1 cellular context compared by ENCODE assay signal in the genomic region with DNA sequence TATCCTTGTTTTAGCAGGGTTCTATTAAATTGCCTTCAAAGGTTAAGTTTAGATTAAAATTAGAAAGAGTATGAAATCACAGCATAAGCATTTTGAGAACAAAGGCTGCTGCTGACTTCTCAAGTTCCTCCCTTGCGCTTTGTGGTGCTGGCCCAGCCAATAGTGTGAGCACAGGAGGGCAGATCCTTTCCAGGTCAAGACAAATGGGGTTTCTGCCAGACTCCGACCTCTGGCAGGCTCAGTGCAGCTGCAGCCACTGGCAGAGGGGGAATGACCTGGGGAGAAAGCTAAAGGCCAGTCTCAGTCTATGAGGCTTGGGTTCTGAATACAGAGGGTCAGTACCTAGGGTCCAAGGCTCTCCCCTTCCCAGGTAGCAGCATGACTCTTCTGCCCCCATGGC.
TF ChIP-seq lines count a peak whose summit lies in the region.

No MANE protein-coding gene starts in this region.

TF ChIP-seq in GM23338, 12 proteins besides CTCF, POLR2A, EP300 and RAD21 (continued from another document):
- TF ChIP-seq, protein P1, sequence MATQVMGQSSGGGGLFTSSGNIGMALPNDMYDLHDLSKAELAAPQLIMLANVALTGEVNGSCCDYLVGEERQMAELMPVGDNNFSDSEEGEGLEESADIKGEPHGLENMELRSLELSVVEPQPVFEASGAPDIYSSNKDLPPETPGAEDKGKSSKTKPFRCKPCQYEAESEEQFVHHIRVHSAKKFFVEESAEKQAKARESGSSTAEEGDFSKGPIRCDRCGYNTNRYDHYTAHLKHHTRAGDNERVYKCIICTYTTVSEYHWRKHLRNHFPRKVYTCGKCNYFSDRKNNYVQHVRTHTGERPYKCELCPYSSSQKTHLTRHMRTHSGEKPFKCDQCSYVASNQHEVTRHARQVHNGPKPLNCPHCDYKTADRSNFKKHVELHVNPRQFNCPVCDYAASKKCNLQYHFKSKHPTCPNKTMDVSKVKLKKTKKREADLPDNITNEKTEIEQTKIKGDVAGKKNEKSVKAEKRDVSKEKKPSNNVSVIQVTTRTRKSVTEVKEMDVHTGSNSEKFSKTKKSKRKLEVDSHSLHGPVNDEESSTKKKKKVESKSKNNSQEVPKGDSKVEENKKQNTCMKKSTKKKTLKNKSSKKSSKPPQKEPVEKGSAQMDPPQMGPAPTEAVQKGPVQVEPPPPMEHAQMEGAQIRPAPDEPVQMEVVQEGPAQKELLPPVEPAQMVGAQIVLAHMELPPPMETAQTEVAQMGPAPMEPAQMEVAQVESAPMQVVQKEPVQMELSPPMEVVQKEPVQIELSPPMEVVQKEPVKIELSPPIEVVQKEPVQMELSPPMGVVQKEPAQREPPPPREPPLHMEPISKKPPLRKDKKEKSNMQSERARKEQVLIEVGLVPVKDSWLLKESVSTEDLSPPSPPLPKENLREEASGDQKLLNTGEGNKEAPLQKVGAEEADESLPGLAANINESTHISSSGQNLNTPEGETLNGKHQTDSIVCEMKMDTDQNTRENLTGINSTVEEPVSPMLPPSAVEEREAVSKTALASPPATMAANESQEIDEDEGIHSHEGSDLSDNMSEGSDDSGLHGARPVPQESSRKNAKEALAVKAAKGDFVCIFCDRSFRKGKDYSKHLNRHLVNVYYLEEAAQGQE (IDR thresholded peaks at IDR 0.05; ENCODE audit: unreplicated experiment): no peak
- TF ChIP-seq, protein P2, sequence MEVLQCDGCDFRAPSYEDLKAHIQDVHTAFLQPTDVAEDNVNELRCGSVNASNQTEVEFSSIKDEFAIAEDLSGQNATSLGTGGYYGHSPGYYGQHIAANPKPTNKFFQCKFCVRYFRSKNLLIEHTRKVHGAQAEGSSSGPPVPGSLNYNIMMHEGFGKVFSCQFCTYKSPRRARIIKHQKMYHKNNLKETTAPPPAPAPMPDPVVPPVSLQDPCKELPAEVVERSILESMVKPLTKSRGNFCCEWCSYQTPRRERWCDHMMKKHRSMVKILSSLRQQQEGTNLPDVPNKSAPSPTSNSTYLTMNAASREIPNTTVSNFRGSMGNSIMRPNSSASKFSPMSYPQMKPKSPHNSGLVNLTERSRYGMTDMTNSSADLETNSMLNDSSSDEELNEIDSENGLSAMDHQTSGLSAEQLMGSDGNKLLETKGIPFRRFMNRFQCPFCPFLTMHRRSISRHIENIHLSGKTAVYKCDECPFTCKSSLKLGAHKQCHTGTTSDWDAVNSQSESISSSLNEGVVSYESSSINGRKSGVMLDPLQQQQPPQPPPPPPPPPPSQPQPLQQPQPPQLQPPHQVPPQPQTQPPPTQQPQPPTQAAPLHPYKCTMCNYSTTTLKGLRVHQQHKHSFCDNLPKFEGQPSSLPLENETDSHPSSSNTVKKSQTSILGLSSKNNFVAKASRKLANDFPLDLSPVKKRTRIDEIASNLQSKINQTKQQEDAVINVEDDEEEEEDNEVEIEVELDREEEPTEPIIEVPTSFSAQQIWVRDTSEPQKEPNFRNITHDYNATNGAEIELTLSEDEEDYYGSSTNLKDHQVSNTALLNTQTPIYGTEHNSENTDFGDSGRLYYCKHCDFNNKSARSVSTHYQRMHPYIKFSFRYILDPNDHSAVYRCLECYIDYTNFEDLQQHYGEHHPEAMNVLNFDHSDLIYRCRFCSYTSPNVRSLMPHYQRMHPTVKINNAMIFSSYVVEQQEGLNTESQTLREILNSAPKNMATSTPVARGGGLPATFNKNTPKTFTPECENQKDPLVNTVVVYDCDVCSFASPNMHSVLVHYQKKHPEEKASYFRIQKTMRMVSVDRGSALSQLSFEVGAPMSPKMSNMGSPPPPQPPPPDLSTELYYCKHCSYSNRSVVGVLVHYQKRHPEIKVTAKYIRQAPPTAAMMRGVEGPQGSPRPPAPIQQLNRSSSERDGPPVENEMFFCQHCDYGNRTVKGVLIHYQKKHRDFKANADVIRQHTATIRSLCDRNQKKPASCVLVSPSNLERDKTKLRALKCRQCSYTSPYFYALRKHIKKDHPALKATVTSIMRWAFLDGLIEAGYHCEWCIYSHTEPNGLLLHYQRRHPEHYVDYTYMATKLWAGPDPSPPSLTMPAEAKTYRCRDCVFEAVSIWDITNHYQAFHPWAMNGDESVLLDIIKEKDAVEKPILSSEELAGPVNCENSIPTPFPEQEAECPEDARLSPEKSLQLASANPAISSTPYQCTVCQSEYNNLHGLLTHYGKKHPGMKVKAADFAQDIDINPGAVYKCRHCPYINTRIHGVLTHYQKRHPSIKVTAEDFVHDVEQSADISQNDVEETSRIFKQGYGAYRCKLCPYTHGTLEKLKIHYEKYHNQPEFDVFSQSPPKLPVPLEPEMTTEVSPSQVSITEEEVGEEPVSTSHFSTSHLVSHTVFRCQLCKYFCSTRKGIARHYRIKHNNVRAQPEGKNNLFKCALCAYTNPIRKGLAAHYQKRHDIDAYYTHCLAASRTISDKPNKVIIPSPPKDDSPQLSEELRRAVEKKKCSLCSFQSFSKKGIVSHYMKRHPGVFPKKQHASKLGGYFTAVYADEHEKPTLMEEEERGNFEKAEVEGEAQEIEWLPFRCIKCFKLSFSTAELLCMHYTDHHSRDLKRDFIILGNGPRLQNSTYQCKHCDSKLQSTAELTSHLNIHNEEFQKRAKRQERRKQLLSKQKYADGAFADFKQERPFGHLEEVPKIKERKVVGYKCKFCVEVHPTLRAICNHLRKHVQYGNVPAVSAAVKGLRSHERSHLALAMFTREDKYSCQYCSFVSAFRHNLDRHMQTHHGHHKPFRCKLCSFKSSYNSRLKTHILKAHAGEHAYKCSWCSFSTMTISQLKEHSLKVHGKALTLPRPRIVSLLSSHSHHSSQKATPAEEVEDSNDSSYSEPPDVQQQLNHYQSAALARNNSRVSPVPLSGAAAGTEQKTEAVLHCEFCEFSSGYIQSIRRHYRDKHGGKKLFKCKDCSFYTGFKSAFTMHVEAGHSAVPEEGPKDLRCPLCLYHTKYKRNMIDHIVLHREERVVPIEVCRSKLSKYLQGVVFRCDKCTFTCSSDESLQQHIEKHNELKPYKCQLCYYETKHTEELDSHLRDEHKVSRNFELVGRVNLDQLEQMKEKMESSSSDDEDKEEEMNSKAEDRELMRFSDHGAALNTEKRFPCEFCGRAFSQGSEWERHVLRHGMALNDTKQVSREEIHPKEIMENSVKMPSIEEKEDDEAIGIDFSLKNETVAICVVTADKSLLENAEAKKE (CRISPR knock-in tag; IDR thresholded peaks at IDR 0.05): no peak
- TF ChIP-seq NANOG (IDR thresholded peaks at IDR 0.05; ENCODE audit: borderline replicate concordance) (no peak), EZH2 (IDR thresholded peaks at IDR 0.05; ENCODE audit: low read depth, unreplicated experiment) (no peak), ZNF114 (CRISPR knock-in tag; IDR thresholded peaks at IDR 0.05) (no peak)
- TF ChIP-seq, protein P3, sequence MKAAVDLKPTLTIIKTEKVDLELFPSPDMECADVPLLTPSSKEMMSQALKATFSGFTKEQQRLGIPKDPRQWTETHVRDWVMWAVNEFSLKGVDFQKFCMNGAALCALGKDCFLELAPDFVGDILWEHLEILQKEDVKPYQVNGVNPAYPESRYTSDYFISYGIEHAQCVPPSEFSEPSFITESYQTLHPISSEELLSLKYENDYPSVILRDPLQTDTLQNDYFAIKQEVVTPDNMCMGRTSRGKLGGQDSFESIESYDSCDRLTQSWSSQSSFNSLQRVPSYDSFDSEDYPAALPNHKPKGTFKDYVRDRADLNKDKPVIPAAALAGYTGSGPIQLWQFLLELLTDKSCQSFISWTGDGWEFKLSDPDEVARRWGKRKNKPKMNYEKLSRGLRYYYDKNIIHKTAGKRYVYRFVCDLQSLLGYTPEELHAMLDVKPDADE (IDR thresholded peaks at IDR 0.05): no peak
